ENCODE assay signal across 27 cellular contexts in the genomic region with DNA sequence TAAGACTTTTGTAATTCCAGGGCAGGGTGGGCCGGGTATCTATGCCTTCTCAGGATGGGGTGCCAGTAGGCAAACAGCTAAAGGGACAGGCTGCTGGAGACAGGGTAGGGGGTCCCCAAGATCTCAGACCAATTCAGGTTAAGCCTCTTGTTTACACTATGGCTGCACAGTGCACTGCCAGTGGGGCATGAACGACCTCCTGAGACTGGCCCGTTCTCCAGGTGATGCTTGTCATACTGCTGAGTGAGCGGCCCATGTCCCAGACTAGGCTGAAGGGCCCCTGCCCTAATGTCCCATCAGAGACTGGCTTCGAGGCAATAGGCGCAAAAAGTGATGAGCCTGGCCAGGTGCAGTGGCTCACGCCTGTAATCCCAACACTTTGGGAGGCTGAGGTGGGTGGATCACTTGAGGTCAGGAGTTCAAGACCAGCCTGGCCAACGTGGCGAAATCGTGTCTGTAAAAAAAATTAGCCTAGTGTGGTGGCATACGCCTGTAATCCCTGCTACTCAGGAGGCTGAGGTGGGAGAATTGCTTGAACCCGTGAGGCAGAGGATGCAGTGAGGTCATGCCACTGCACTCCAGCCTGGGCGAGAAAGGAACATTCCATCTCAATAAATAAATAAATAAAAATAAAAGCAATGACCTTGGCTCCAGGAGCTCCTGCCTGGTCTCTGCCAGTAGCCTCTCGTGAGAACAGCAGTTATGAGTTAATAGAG. TPM values are rescaled to one million over a fixed set of nuclear protein-coding genes. Genes with fewer than 3 reads are reported as not detected.
DNase-seq lines count a peak whose midpoint lies in the region; ATAC-seq and TF ChIP-seq lines count a peak whose summit lies in the region.
"Had no signal": no experiment of that assay in that cellular context is flagged by ENCODE, and none has a peak within 500 bp of the region (broad histone marks: within the 10 kb centered on the region; RNA-seq: fewer than 3 reads in every experiment).

No MANE protein-coding gene starts in this region.

- no peaks in the 10 kb centered on the region for H3K27me3 Mint-ChIP-seq in activated naive CD8-positive, alpha-beta T cell treated with anti-CD3 and anti-CD28 coated beads, Interleukin-2, amount 10 ng/mL, durations not matched to agents 7 days and 5 days
- H3K27me3 Mint-ChIP-seq in activated naive CD8-positive, alpha-beta T cell treated with anti-CD3 and anti-CD28 coated beads, Interleukin-2, amount 50 U/mL, for 24 hours = no peaks in the 10 kb centered on the region
- H3K27me3 Mint-ChIP-seq: effector memory CD8-positive, alpha-beta T cell; progenitor cell of endocrine pancreas; T-cell had no signal

- ATAC-seq in activated naive CD8-positive, alpha-beta T cell treated with anti-CD3 and anti-CD28 coated beads, Interleukin-2, amount 10 ng/mL, durations not matched to agents 7 days and 5 days (ENCODE audit: low read depth) = no peak
- no peak for ATAC-seq in activated naive CD8-positive, alpha-beta T cell treated with anti-CD3 and anti-CD28 coated beads, Interleukin-2, amount 50 U/mL, for 24 hours
- ATAC-seq in psoas muscle (no peak), HG03520 (IDR thresholded peaks at IDR 0.05; ENCODE audit: unreplicated experiment) (no peak), HG03135 (IDR thresholded peaks at IDR 0.05; ENCODE audit: unreplicated experiment) (no peak)
- ATAC-seq: effector memory CD8-positive, alpha-beta T cell; left lobe of liver; stimulated activated naive CD8-positive, alpha-beta T cell treated with anti-CD3 and anti-CD28 coated beads, Interleukin-15, Interleukin-2, amounts not matched to agents 100 U/mL and 50 U/mL, for 24 hours; T-cell had no signal

- no peak overlapping the region for H3K4me3 ChIP-seq in psoas muscle
- H3K4me3 ChIP-seq: skin epidermis had no signal

- no peak overlapping the region for H3K4me3 Mint-ChIP-seq in activated naive CD8-positive, alpha-beta T cell treated with anti-CD3 and anti-CD28 coated beads, Interleukin-2, amount 10 ng/mL, durations not matched to agents 7 days and 5 days
- H3K4me3 Mint-ChIP-seq in activated naive CD8-positive, alpha-beta T cell treated with anti-CD3 and anti-CD28 coated beads, Interleukin-2, amount 50 U/mL, for 24 hours = no peak overlapping the region
- H3K4me3 Mint-ChIP-seq: CD14-positive monocyte; effector memory CD8-positive, alpha-beta T cell; HFFc6; T-cell had no signal

- H3K27ac Mint-ChIP-seq in activated naive CD8-positive, alpha-beta T cell treated with anti-CD3 and anti-CD28 coated beads, Interleukin-2, amount 10 ng/mL, durations not matched to agents 7 days and 5 days = no peak overlapping the region
- no peak overlapping the region for H3K27ac Mint-ChIP-seq in activated naive CD8-positive, alpha-beta T cell treated with anti-CD3 and anti-CD28 coated beads, Interleukin-2, amount 50 U/mL, for 24 hours
- H3K27ac Mint-ChIP-seq: effector memory CD8-positive, alpha-beta T cell; HFFc6; progenitor cell of endocrine pancreas had no signal

- POLR2A ChIA-PET in activated naive CD8-positive, alpha-beta T cell treated with anti-CD3 and anti-CD28 coated beads, Interleukin-2, amount 10 ng/mL, durations not matched to agents 7 days and 5 days (lab: Charles Lee) = no interaction called here

- H3K4me1 Mint-ChIP-seq in activated naive CD8-positive, alpha-beta T cell treated with anti-CD3 and anti-CD28 coated beads, Interleukin-2, amount 10 ng/mL, durations not matched to agents 7 days and 5 days = no peaks in the 10 kb centered on the region
- H3K4me1 Mint-ChIP-seq in activated naive CD8-positive, alpha-beta T cell treated with anti-CD3 and anti-CD28 coated beads, Interleukin-2, amount 50 U/mL, for 24 hours = peaks cover 15% of the 10 kb centered on the region

- intact Hi-C loops in cardiac septum (cut with DNase I) = no loop called here
- intact Hi-C loops in psoas muscle (cut with DNase I) = no loop called here

- DNase-seq in activated naive CD8-positive, alpha-beta T cell treated with anti-CD3 and anti-CD28 coated beads, Interleukin-2, amount 10 ng/mL, durations not matched to agents 7 days and 5 days = peak; percentile 16
- no peak for DNase-seq in activated naive CD8-positive, alpha-beta T cell treated with anti-CD3 and anti-CD28 coated beads, Interleukin-2, amount 50 U/mL, for 24 hours
- DNase-seq in cardiac septum (ENCODE audit: low spot score) (peak; percentile 50), psoas muscle (peak in 1 of 2 donors; percentile 39), DMS 273 treated with DMSO at 0.1 percent for 48 hours (lab: John Stamatoyannopoulos, UW) (no peak), inferior parietal cortex (ENCODE audit: extremely low spot score) (no peak)
- DNase-seq: activated CD4-positive, alpha-beta T cell treated with anti-CD3 and anti-CD28 coated beads for 48 hours; activated gamma-delta T cell treated with Interleukin-2 at 50 U/mL for 16 hours; effector memory CD8-positive, alpha-beta T cell; HFFc6; NCI-H146; NCI-H2171; NCI-H69; stimulated activated naive CD8-positive, alpha-beta T cell treated with anti-CD3 and anti-CD28 coated beads, Interleukin-15, Interleukin-2, amounts not matched to agents 100 U/mL and 50 U/mL, for 24 hours; T-cell had no signal

- H3K27ac ChIP-seq in psoas muscle = peak overlapping the region; percentile 8

- no peaks in the 10 kb centered on the region for H3K27me3 ChIP-seq in psoas muscle (ENCODE audit: insufficient read depth in 3 of 3, low read length in 2 of 3)

- H3K9me3 ChIP-seq in psoas muscle = no peaks in the 10 kb centered on the region

- H3K4me1 ChIP-seq in psoas muscle = peaks cover 18% of the 10 kb centered on the region

- no peaks in the 10 kb centered on the region for H3K36me3 Mint-ChIP-seq in activated naive CD8-positive, alpha-beta T cell treated with anti-CD3 and anti-CD28 coated beads, Interleukin-2, amount 10 ng/mL, durations not matched to agents 7 days and 5 days
- H3K36me3 Mint-ChIP-seq in activated naive CD8-positive, alpha-beta T cell treated with anti-CD3 and anti-CD28 coated beads, Interleukin-2, amount 50 U/mL, for 24 hours (ENCODE audit: low read depth) = no peaks in the 10 kb centered on the region
- H3K36me3 Mint-ChIP-seq: IgD-negative memory B cell, T-cell had no signal

- TF ChIP-seq CTCF in psoas muscle (IDR thresholded peaks at IDR 0.05) = no peak

- H3K9me3 Mint-ChIP-seq in activated naive CD8-positive, alpha-beta T cell treated with anti-CD3 and anti-CD28 coated beads, Interleukin-2, amount 10 ng/mL, durations not matched to agents 7 days and 5 days = no peaks in the 10 kb centered on the region
- H3K9me3 Mint-ChIP-seq in activated naive CD8-positive, alpha-beta T cell treated with anti-CD3 and anti-CD28 coated beads, Interleukin-2, amount 50 U/mL, for 24 hours = no peaks in the 10 kb centered on the region
- H3K9me3 Mint-ChIP-seq: effector memory CD8-positive, alpha-beta T cell; HFFc6; IgD-negative memory B cell; T-cell had no signal

- peaks cover 3 to 17% of the 10 kb centered on the region in 2 donors for H3K36me3 ChIP-seq in psoas muscle (ENCODE audit: insufficient read depth in 1 of 2, low read depth in 1 of 2)

- 73 to 80% (median 73%) methylated on average over 14 of the region's 14 CpGs for WGBS in psoas muscle, 3 donors

RNA-seq across cellular contexts. Expression of a gene that starts 12.6 kb away (rescaled TPM):
- total RNA-seq in activated naive CD8-positive, alpha-beta T cell treated with anti-CD3 and anti-CD28 coated beads, Interleukin-2, amount 10 ng/mL, durations not matched to agents 7 days and 5 days = 10 to 100 TPM; 17.3 to 18.1 TPM
- total RNA-seq in cardiac septum (29.3 TPM), psoas muscle (10 to 100 TPM in 1 of 4 donors, 1 to 10 TPM in 3; 5.0 to 14.8 (median 7.5) TPM)
- polyA plus RNA-seq in psoas muscle = 1 to 10 TPM; 4.5 to 7.2 (median 6.7) TPM

RNA-seq across cellular contexts. Expression of a gene that starts 29.5 kb away (rescaled TPM):
- total RNA-seq in activated naive CD8-positive, alpha-beta T cell treated with anti-CD3 and anti-CD28 coated beads, Interleukin-2, amount 10 ng/mL, durations not matched to agents 7 days and 5 days = not detected
- not detected for total RNA-seq in cardiac septum
- total RNA-seq in psoas muscle = under 1 TPM in 1 of 4 donors, not detected in 3; 0.12 TPM
- under 1 TPM in 1 of 3 donors, not detected in 2; 0.03 TPM for polyA plus RNA-seq in psoas muscle
- total RNA-seq: A673, HFFc6, MCF 10A, progenitor cell of endocrine pancreas, urinary bladder had no signal
- polyA plus RNA-seq: CD14-positive monocyte, fibroblast of lung, IgD-negative memory B cell, neural cell had no signal

RNA-seq across cellular contexts. Expression of a gene that starts 54.7 kb away (rescaled TPM):
- 10 to 100 TPM; 86.4 to 89.6 TPM for total RNA-seq in activated naive CD8-positive, alpha-beta T cell treated with anti-CD3 and anti-CD28 coated beads, Interleukin-2, amount 10 ng/mL, durations not matched to agents 7 days and 5 days
- total RNA-seq in cardiac septum (44.3 TPM), psoas muscle (10 to 100 TPM; 44.6 to 58.4 (median 53.3) TPM)
- 10 to 100 TPM; 23.8 to 44.3 (median 34.7) TPM for polyA plus RNA-seq in psoas muscle

Comparison
In these comparisons a context has a peak if more than half of its experiments do, and no peak if none do; other contexts are left out.
1. DNase-seq: peak in activated naive CD8-positive, alpha-beta T cell treated with anti-CD3 and anti-CD28 coated beads, Interleukin-2, amount 10 ng/mL, durations not matched to agents 7 days and 5 days (single experiment) and cardiac septum (single experiment); none in activated naive CD8-positive, alpha-beta T cell treated with anti-CD3 and anti-CD28 coated beads, Interleukin-2, amount 50 U/mL, for 24 hours (single experiment), DMS 273 treated with DMSO at 0.1 percent for 48 hours (single experiment) and inferior parietal cortex (single experiment).